ENCODE assay signal across 31 cellular contexts in genomic region chr7:25900887-25901286, GRCh38.
"Had no signal": no experiment of that assay in that cellular context is flagged by ENCODE, and none has a peak within 500 bp of the region (broad histone marks: within the 10 kb centered on the region; RNA-seq: fewer than 3 reads in every experiment).

No MANE protein-coding gene starts in this region.

- H3K4me3 ChIP-seq: esophagus muscularis mucosa, gastrocnemius medialis, heart left ventricle had no signal

- H3K4me1 Mint-ChIP-seq: activated naive CD4-positive, alpha-beta T cell treated with anti-CD3 and anti-CD28 coated beads, Interleukin-2, amount 10 ng/mL, durations not matched to agents 7 days and 5 days; T-helper 17 cell had no signal

- H3K27ac Mint-ChIP-seq: activated B cell treated with CpG ODN at 0.5 μM for 24 hours; activated CD4-positive, alpha-beta memory T cell treated with anti-CD3 and anti-CD28 coated beads, Interleukin-2, amount 10 ng/mL, durations not matched to agents 7 days and 5 days; activated naive CD4-positive, alpha-beta T cell treated with anti-CD3 and anti-CD28 coated beads, Interleukin-2, amount 10 ng/mL, durations not matched to agents 7 days and 5 days; activated naive CD4-positive, alpha-beta T cell treated with anti-CD3 and anti-CD28 coated beads, Interleukin-2, amount 50 U/mL, for 72 hours; activated naive CD8-positive, alpha-beta T cell treated with anti-CD3 and anti-CD28 coated beads, Interleukin-2, amount 10 ng/mL, durations not matched to agents 7 days and 5 days; activated T-cell treated with anti-CD3 and anti-CD28 coated beads, Interleukin-2, amount 50 U/mL, for 24 hours; activated T-cell treated with anti-CD3 and anti-CD28 coated beads, Interleukin-2, amount 50 U/mL, for 72 hours; effector memory CD8-positive, alpha-beta T cell; T-helper 17 cell; T-helper 2 cell treated with Interferon-gamma antibody and Interleukin-4, amounts not matched to agents 5 μg/mL and 100 μg/mL, for 36 hours had no signal

- H3K36me3 ChIP-seq: brain microvascular endothelial cell, esophagus muscularis mucosa, gastrocnemius medialis, heart left ventricle, WERI-Rb-1 had no signal

- H3K4me1 ChIP-seq: esophagus muscularis mucosa, foreskin keratinocyte, gastrocnemius medialis, heart left ventricle had no signal

- DNase-seq: activated B cell treated with CpG ODN at 0.5 μM for 24 hours; activated CD4-positive, alpha-beta memory T cell treated with anti-CD3 and anti-CD28 coated beads, Interleukin-2, amount 10 ng/mL, durations not matched to agents 7 days and 5 days; activated CD4-positive, alpha-beta T cell treated with anti-CD3 and anti-CD28 coated beads for 48 hours; activated CD4-positive, alpha-beta T cell treated with anti-CD3 and anti-CD28 coated beads, Interleukin-2, amount 50 U/mL, for 4 hours; activated CD8-positive, alpha-beta memory T cell treated with anti-CD3 and anti-CD28 coated beads, Interleukin-2, amount 50 U/mL, for 48 hours; activated gamma-delta T cell; activated naive CD4-positive, alpha-beta T cell; activated naive CD4-positive, alpha-beta T cell treated with anti-CD3 and anti-CD28 coated beads, Interleukin-2, amount 10 ng/mL, durations not matched to agents 7 days and 5 days; activated naive CD8-positive, alpha-beta T cell treated with anti-CD3 and anti-CD28 coated beads, Interleukin-2, amount 10 ng/mL, durations not matched to agents 7 days and 5 days; activated T-cell treated with anti-CD3 and anti-CD28 coated beads for 4 hours; activated T-cell treated with anti-CD3 and anti-CD28 coated beads, Interleukin-2, amount 50 U/mL, for 24 hours; activated T-cell treated with anti-CD3 and anti-CD28 coated beads, Interleukin-2, amount 50 U/mL, for 72 hours; brain microvascular endothelial cell; caudate nucleus; cortex of kidney; dermis blood vessel endothelial cell; effector CD4-positive, alpha-beta T cell; effector memory CD8-positive, alpha-beta T cell; erythroblast; foreskin keratinocyte; gastrocnemius medialis; glutamatergic neuron; heart left ventricle; T-helper 1 cell; T-helper 17 cell; T1000; WERI-Rb-1 had no signal

- H3K27me3 ChIP-seq: brain microvascular endothelial cell, foreskin keratinocyte, gastrocnemius medialis had no signal

- H3K9me3 Mint-ChIP-seq: activated B cell treated with CpG ODN at 0.5 μM for 24 hours; activated CD4-positive, alpha-beta memory T cell treated with anti-CD3 and anti-CD28 coated beads, Interleukin-2, amount 10 ng/mL, durations not matched to agents 7 days and 5 days; activated naive CD4-positive, alpha-beta T cell treated with anti-CD3 and anti-CD28 coated beads, Interleukin-2, amount 10 ng/mL, durations not matched to agents 7 days and 5 days; activated naive CD4-positive, alpha-beta T cell treated with anti-CD3 and anti-CD28 coated beads, Interleukin-2, amount 50 U/mL, for 72 hours; activated naive CD8-positive, alpha-beta T cell treated with anti-CD3 and anti-CD28 coated beads, Interleukin-2, amount 10 ng/mL, durations not matched to agents 7 days and 5 days; activated T-cell treated with anti-CD3 and anti-CD28 coated beads, Interleukin-2, amount 50 U/mL, for 24 hours; activated T-cell treated with anti-CD3 and anti-CD28 coated beads, Interleukin-2, amount 50 U/mL, for 72 hours; effector memory CD8-positive, alpha-beta T cell; T-helper 2 cell treated with Interferon-gamma antibody and Interleukin-4, amounts not matched to agents 5 μg/mL and 100 μg/mL, for 36 hours had no signal

- H3K27ac ChIP-seq: brain microvascular endothelial cell, esophagus muscularis mucosa, foreskin keratinocyte, gastrocnemius medialis, heart left ventricle, WERI-Rb-1 had no signal

- H3K4me3 Mint-ChIP-seq: activated B cell treated with CpG ODN at 0.5 μM for 24 hours; activated CD4-positive, alpha-beta memory T cell treated with anti-CD3 and anti-CD28 coated beads, Interleukin-2, amount 10 ng/mL, durations not matched to agents 7 days and 5 days; activated naive CD4-positive, alpha-beta T cell treated with anti-CD3 and anti-CD28 coated beads, Interleukin-2, amount 10 ng/mL, durations not matched to agents 7 days and 5 days; activated naive CD8-positive, alpha-beta T cell treated with anti-CD3 and anti-CD28 coated beads, Interleukin-2, amount 10 ng/mL, durations not matched to agents 7 days and 5 days; activated T-cell treated with anti-CD3 and anti-CD28 coated beads, Interleukin-2, amount 50 U/mL, for 24 hours; activated T-cell treated with anti-CD3 and anti-CD28 coated beads, Interleukin-2, amount 50 U/mL, for 72 hours; effector memory CD8-positive, alpha-beta T cell; T-helper 17 cell; T-helper 2 cell treated with Interferon-gamma antibody and Interleukin-4, amounts not matched to agents 5 μg/mL and 100 μg/mL, for 36 hours had no signal

- H3K9me3 ChIP-seq: esophagus muscularis mucosa, gastrocnemius medialis, heart left ventricle had no signal

- H3K36me3 Mint-ChIP-seq: activated naive CD4-positive, alpha-beta T cell treated with anti-CD3 and anti-CD28 coated beads, Interleukin-2, amount 10 ng/mL, durations not matched to agents 7 days and 5 days; activated naive CD4-positive, alpha-beta T cell treated with anti-CD3 and anti-CD28 coated beads, Interleukin-2, amount 50 U/mL, for 72 hours; activated naive CD8-positive, alpha-beta T cell treated with anti-CD3 and anti-CD28 coated beads, Interleukin-2, amount 10 ng/mL, durations not matched to agents 7 days and 5 days had no signal

- ATAC-seq: activated CD4-positive, CD25-positive, alpha-beta regulatory T cell treated with anti-CD3 and anti-CD28 coated beads, Interleukin-2, amount 50 U/mL, for 24 hours; activated naive CD4-positive, alpha-beta T cell treated with anti-CD3 and anti-CD28 coated beads, Interleukin-2, amount 50 U/mL, for 72 hours; activated T-cell treated with anti-CD3 and anti-CD28 coated beads, Interleukin-2, amount 50 U/mL, for 72 hours; effector memory CD8-positive, alpha-beta T cell; foreskin keratinocyte; gastrocnemius medialis; heart left ventricle; T-helper 17 cell had no signal
